In the genomic region with DNA sequence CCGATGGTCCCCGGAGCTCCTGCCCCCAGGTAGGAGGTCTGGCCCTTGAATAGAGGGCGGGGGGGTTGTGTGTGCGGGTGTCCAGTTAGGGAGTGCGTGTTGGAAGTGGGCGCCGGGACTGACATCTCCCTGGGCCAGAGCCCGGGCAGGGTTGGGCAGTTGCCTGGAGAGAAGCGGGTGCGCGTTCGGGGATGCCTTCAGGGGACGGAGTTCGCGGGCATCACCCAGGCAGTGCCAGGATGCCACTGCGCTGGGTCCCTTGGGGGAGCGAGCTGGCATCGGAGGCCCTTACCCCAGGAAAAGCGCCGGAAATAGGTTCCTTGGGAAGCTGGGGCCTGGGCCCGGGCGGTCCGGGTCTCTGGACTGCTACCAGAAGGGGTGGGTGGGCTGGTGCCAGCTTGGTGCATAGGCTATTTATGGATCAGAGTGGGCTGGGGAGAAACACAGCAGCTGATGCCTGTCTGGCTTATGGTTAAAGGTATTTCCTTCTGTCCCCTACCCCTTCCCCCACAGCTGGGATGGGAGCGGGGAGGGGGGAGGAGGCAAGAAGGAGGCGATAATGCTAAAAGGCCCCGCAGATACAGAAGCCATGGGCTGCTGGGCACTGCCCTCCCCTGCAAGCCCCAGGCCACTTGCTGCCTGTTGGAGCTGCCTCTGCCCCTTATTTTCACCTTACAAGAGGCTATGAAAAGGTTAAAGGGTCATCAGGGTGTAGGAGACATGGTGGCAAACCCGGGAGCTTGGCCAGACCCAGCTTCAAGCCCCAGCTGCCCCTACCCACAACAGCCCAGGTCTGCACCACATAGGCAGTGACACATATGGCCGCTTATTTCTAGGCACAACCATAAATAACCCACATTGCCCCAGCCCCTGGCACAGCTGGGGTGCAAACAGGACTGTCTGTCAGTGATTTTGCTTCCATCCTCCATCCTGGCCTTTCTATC, we compare ENCODE assay signal across 10 cellular contexts. TPM values are rescaled to one million over a fixed set of nuclear protein-coding genes. Genes with fewer than 3 reads are reported as not detected.
DNase-seq lines count a peak whose midpoint lies in the region; ATAC-seq, FAIRE-seq and TF ChIP-seq lines count a peak whose summit lies in the region.
"Had no signal": no experiment of that assay in that cellular context is flagged by ENCODE, and none has a peak within 500 bp of the region (broad histone marks: within the 10 kb centered on the region; RNA-seq: fewer than 3 reads in every experiment).

No MANE protein-coding gene starts in this region.

- no peaks in the 10 kb centered on the region for H3F3A ChIP-seq in SK-N-SH (replicated peaks; ENCODE audit: insufficient read depth)

- peaks cover 3% of the 10 kb centered on the region for H3K4me1 Mint-ChIP-seq in astrocyte (ENCODE audit: low read depth, unreplicated experiment)

- H3K9me2 ChIP-seq in SK-N-SH = no peaks in the 10 kb centered on the region

- no peak overlapping the region for H3K27ac Mint-ChIP-seq in astrocyte (ENCODE audit: unreplicated experiment)

- no peaks in the 10 kb centered on the region for H3K9me3 ChIP-seq in SK-N-SH
- H3K9me3 ChIP-seq in astrocyte (ENCODE audit: insufficient read depth, low read depth, low read length) = no peaks in the 10 kb centered on the region
- H3K9me3 ChIP-seq in stomach smooth muscle (ENCODE audit: control insufficient read depth in 2 of 2, low read length in 2 of 2) = no peaks in the 10 kb centered on the region

- H3K4me3 ChIP-seq in SK-N-SH (ENCODE audit: low read depth in 2 of 2, low read length in 1 of 2) (peak overlapping the region in 1 of 2 experiments; percentile 47; a peak in 3 of 4 replicates), astrocyte (ENCODE audit: insufficient read depth, low read depth, low read length) (peak overlapping the region; percentile 28), stomach smooth muscle (ENCODE audit: low read length in 2 of 2) (peak overlapping the region; percentile 43 to 47)

- WGBS in SK-N-SH (ENCODE audit: low lambda C conversion rate) = 81% methylated on average over 15 of the region's 28 CpGs

- H3K79me2 ChIP-seq in SK-N-SH (ENCODE audit: insufficient read depth) (no peaks in the 10 kb centered on the region), astrocyte (ENCODE audit: insufficient read depth, low read length) (no peaks in the 10 kb centered on the region)

- H3K36me3 Mint-ChIP-seq in astrocyte (ENCODE audit: low read depth, unreplicated experiment) = no peaks in the 10 kb centered on the region

- FAIRE-seq in astrocyte (lab: Jason Lieb, UNC) = no peak

- H3K4me2 ChIP-seq in SK-N-SH = peak overlapping the region; percentile 50
- H3K4me2 ChIP-seq in astrocyte (ENCODE audit: low read length) = peak overlapping the region; percentile 79

- H3K9me3 Mint-ChIP-seq in astrocyte (ENCODE audit: unreplicated experiment) = no peaks in the 10 kb centered on the region

- POLR2A ChIA-PET in SK-N-SH (lab: Yijun Ruan, JAX) = interaction anchor here (0.8 kb wide), 1 partner anchor 70 kb away, joined by 3 read pairs; no protein-coding TSS in a partner anchor

- no peak for TF ChIP-seq CTCF in SK-N-SH (IDR thresholded peaks at IDR 0.05)
- no peak for TF ChIP-seq CTCF in astrocyte (IDR thresholded peaks at IDR 0.05; ENCODE audit: insufficient read depth, low read depth, low read length)

- peaks cover 0 to 8% of the 10 kb centered on the region in 2 experiments; a peak in 1 of 4 replicates for H3K4me1 ChIP-seq in SK-N-SH (ENCODE audit: control insufficient read depth in 1 of 2, insufficient read depth in 2 of 2, low read depth in 1 of 2, low read length in 1 of 2)
- H3K4me1 ChIP-seq in astrocyte (ENCODE audit: insufficient read depth, low read length) = peaks cover 5% of the 10 kb centered on the region
- H3K4me1 ChIP-seq in stomach smooth muscle (ENCODE audit: control insufficient read depth, insufficient read depth, low read length) = peaks cover 5% of the 10 kb centered on the region

- no peaks in the 10 kb centered on the region for H3K36me3 ChIP-seq in SK-N-SH (replicated peaks in 1 of 2; ENCODE audit: control insufficient read depth in 1 of 2, insufficient read depth in 2 of 2, low read length in 1 of 2)
- H3K36me3 ChIP-seq in astrocyte (ENCODE audit: insufficient read depth, low read length) = no peaks in the 10 kb centered on the region
- no peaks in the 10 kb centered on the region for H3K36me3 ChIP-seq in stomach smooth muscle (ENCODE audit: control insufficient read depth in 2 of 2, insufficient read depth in 2 of 2, low read length in 2 of 2)

- TF ChIP-seq EP300 in SK-N-SH (IDR thresholded peaks at IDR 0.05; ENCODE audit: borderline replicate concordance in 1 of 2, low read depth in 1 of 2, low read length in 1 of 2) = no peak

- DNase-seq in SK-N-SH (no peak), astrocyte (ENCODE audit: low read depth) (no peak), activated gamma-delta T cell (lab: John Stamatoyannopoulos, UW) (no peak)
- DNase-seq: T1000 had no signal

- peaks cover 41% of the 10 kb centered on the region for H3K27me3 Mint-ChIP-seq in astrocyte (ENCODE audit: low read depth, unreplicated experiment)

- H3K27ac ChIP-seq in SK-N-SH (ENCODE audit: low read depth in 2 of 2, low read length in 1 of 2) = no peak overlapping the region
- no peak overlapping the region for H3K27ac ChIP-seq in astrocyte (ENCODE audit: low read depth, low read length)
- peak overlapping the region; percentile 10 for H3K27ac ChIP-seq in layer of hippocampus (ENCODE audit: low read depth, low read length)
- no peak overlapping the region for H3K27ac ChIP-seq in stomach smooth muscle (ENCODE audit: low read length)

- H3K27me3 ChIP-seq in SK-N-SH (ENCODE audit: insufficient read depth) = no peaks in the 10 kb centered on the region; the same call in 1 of the 2 replicates
- H3K27me3 ChIP-seq in astrocyte (ENCODE audit: insufficient read depth, low read length) = peaks cover 10% of the 10 kb centered on the region
- H3K27me3 ChIP-seq in layer of hippocampus (ENCODE audit: control insufficient read depth, insufficient read depth, low read length) = peaks cover 13% of the 10 kb centered on the region
- peaks cover 14 to 19% of the 10 kb centered on the region in 2 donors for H3K27me3 ChIP-seq in stomach smooth muscle (ENCODE audit: control insufficient read depth in 1 of 2, insufficient read depth in 2 of 2, low read length in 2 of 2)

- ATAC-seq in SK-N-SH treated with all-trans-retinoic acid at 6 μM for 48 hours (no peak), GM18519 (IDR thresholded peaks at IDR 0.05; ENCODE audit: low FRiP score, unreplicated experiment) (no peak), GM21825 (IDR thresholded peaks at IDR 0.05; ENCODE audit: unreplicated experiment) (no peak)

- TF ChIP-seq RAD21 in SK-N-SH (IDR thresholded peaks at IDR 0.05; ENCODE audit: low read length) = no peak

- H3K9ac ChIP-seq in SK-N-SH (no peak overlapping the region), astrocyte (ENCODE audit: low read length) (no peak overlapping the region), stomach smooth muscle (ENCODE audit: low read length in 2 of 2) (no peak overlapping the region)

- H4K20me1 ChIP-seq in SK-N-SH (ENCODE audit: insufficient read depth) (no peaks in the 10 kb centered on the region), astrocyte (ENCODE audit: insufficient read depth, low read length) (no peaks in the 10 kb centered on the region)

- peak overlapping the region; percentile 54 for H3K4me3 Mint-ChIP-seq in astrocyte (ENCODE audit: unreplicated experiment)

- CTCF ChIA-PET in SK-N-SH (lab: Yijun Ruan, JAX) = interaction anchor here (1.0 to 6.1 kb wide), 4 partner anchors 9 to 143 kb away, joined by 3 to 28 read pairs (median 4); no protein-coding TSS in a partner anchor

- 0 out of 2 replicates have a peak overlapping the region, but pooled peaks have one; percentile 29 for H2AFZ ChIP-seq in SK-N-SH (ENCODE audit: low read depth)
- H2AFZ ChIP-seq in astrocyte (ENCODE audit: low read depth, low read length) = peak overlapping the region; percentile 41

TF ChIP-seq in SK-N-SH, 30 proteins besides CTCF, POLR2A, EP300 and RAD21 (continues in another document):
- no peak for TF ChIP-seq TCF12 (IDR thresholded peaks at IDR 0.05)
- TF ChIP-seq GABPA (IDR thresholded peaks at IDR 0.05; ENCODE audit: low read depth) = no peak
- TF ChIP-seq SIN3A (IDR thresholded peaks at IDR 0.05; ENCODE audit: borderline replicate concordance, low read depth, low read length) = no peak
- TF ChIP-seq USF2 (IDR thresholded peaks at IDR 0.05; ENCODE audit: borderline replicate concordance, low read depth, low read length) = no peak
- TF ChIP-seq MEF2A (IDR thresholded peaks at IDR 0.05; ENCODE audit: borderline replicate concordance, low read depth) = no peak

TF ChIP-seq in SK-N-SH treated with all-trans-retinoic acid at 6 μM for 48 hours, 23 proteins besides CTCF, POLR2A, EP300 and RAD21:
- TF ChIP-seq CSDC2 (CRISPR knock-in tag; IDR thresholded peaks at IDR 0.05) (no peak), PATZ1 (CRISPR knock-in tag; IDR thresholded peaks at IDR 0.05; ENCODE audit: borderline replicate concordance) (no peak), SNAI2 (CRISPR knock-in tag; IDR thresholded peaks at IDR 0.05) (no peak), OSR1 (CRISPR knock-in tag; IDR thresholded peaks at IDR 0.05) (no peak), ZC3H10 (CRISPR knock-in tag; IDR thresholded peaks at IDR 0.05) (no peak)

RNA-seq across cellular contexts. Expression of gene PACSIN1, which starts 0.6 kb away (rescaled TPM):
- polyA plus RNA-seq in SK-N-SH (2012; rRNA removed) = 0.02 and 0.05 TPM in 2 replicates
- 0.12 and 0.13 TPM in 2 replicates for polyA plus RNA-seq in SK-N-SH (2012; cell fraction: cytosol; rRNA removed)
- polyA plus RNA-seq in SK-N-SH (2012; cell fraction: nucleus; rRNA removed) = 0.04 and 0.10 TPM in 2 replicates
- 0.32 and 0.46 TPM in 2 replicates for total RNA-seq in astrocyte
- polyA plus RNA-seq: AG04450 had no signal

RNA-seq across cellular contexts. Expression of gene RPS10, which starts 40.6 kb away (rescaled TPM):
- polyA plus RNA-seq in SK-N-SH (2012; rRNA removed) = 4,475 and 5,166 TPM in 2 replicates
- 3,844 and 4,849 TPM in 2 replicates for polyA plus RNA-seq in SK-N-SH (2012; cell fraction: cytosol; rRNA removed)
- polyA plus RNA-seq in SK-N-SH (2012; cell fraction: nucleus; rRNA removed) = 1,086 and 1,514 TPM in 2 replicates
- 1,221 and 1,326 TPM in 2 replicates for total RNA-seq in astrocyte
